Comparison of ENCODE assay signal across 22 cellular contexts in the genomic region with DNA sequence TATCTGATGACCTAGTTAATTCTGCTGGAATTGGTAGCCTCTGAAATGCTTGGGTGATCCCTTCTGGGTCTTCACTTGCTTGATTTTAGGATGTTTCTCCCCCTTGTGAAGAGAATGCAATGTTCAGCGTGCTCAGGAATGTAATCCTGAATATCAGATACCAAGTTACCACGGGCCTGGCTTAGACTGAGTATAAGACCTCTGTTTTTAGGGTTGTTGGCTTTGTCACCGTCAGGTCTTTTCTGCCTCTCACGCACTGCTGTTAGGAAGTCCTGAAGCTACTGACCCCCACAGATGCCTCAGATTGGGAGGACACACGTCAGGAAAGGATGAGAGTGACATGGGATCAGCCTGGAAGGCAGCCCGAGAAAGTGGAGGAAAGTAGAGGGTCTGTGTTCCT.
"Had no signal": no experiment of that assay in that cellular context is flagged by ENCODE, and none has a peak within 500 bp of the region (broad histone marks: within the 10 kb centered on the region; RNA-seq: fewer than 3 reads in every experiment).

No MANE protein-coding gene starts in this region.

- H3K4me3 ChIP-seq: adrenal gland, body of pancreas, coronary artery, lower lobe of right lung, neural progenitor cell, ovary, stomach, thoracic aorta, upper lobe of right lung had no signal

- H3K36me3 ChIP-seq: adrenal gland, lower lobe of right lung, neural progenitor cell, ovary, stomach, thoracic aorta, upper lobe of right lung had no signal

- DNase-seq: activated CD4-positive, alpha-beta memory T cell treated with anti-CD3 and anti-CD28 coated beads, Interleukin-2, amount 10 ng/mL, durations not matched to agents 7 days and 5 days; activated CD4-positive, alpha-beta T cell treated with anti-CD3 and anti-CD28 coated beads for 4 hours; activated naive CD4-positive, alpha-beta T cell treated with anti-CD3 and anti-CD28 coated beads, Interleukin-2, amount 50 U/mL, for 16 hours; activated T-cell treated with anti-CD3 and anti-CD28 coated beads, Interleukin-2, amount 50 U/mL, for 24 hours; body of pancreas; foreskin keratinocyte; immature natural killer cell; lower lobe of right lung; midbrain; ovary; stimulated activated CD4-positive, alpha-beta T cell treated with anti-CD3 and anti-CD28 coated beads, Interleukin-2, amount 100 ng/mL, for 24 hours; stomach; T-helper 2 cell; upper lobe of right lung had no signal

- ATAC-seq: body of pancreas, esophagus mucosa, foreskin keratinocyte, lower lobe of right lung, sciatic nerve, upper lobe of right lung, WTC11 had no signal

- H3K36me3 Mint-ChIP-seq: neural progenitor cell, WTC11 had no signal

- H3K27ac Mint-ChIP-seq: activated CD4-positive, alpha-beta memory T cell treated with anti-CD3 and anti-CD28 coated beads, Interleukin-2, amount 10 ng/mL, durations not matched to agents 7 days and 5 days; activated T-cell treated with anti-CD3 and anti-CD28 coated beads, Interleukin-2, amount 50 U/mL, for 24 hours; immature natural killer cell; neural progenitor cell; WTC11 had no signal

- H3K9me3 ChIP-seq: adrenal gland, body of pancreas, lower lobe of right lung, ovary, stomach, thoracic aorta, upper lobe of right lung had no signal

- H3K27me3 Mint-ChIP-seq: activated CD4-positive, alpha-beta memory T cell treated with anti-CD3 and anti-CD28 coated beads, Interleukin-2, amount 10 ng/mL, durations not matched to agents 7 days and 5 days; activated T-cell treated with anti-CD3 and anti-CD28 coated beads, Interleukin-2, amount 50 U/mL, for 24 hours; central memory CD8-positive, alpha-beta T cell had no signal

- H3K9me3 Mint-ChIP-seq: activated CD4-positive, alpha-beta memory T cell treated with anti-CD3 and anti-CD28 coated beads, Interleukin-2, amount 10 ng/mL, durations not matched to agents 7 days and 5 days; activated T-cell treated with anti-CD3 and anti-CD28 coated beads, Interleukin-2, amount 50 U/mL, for 24 hours; central memory CD8-positive, alpha-beta T cell; immature natural killer cell; neural progenitor cell; WTC11 had no signal

- H3K4me3 Mint-ChIP-seq: activated CD4-positive, alpha-beta memory T cell treated with anti-CD3 and anti-CD28 coated beads, Interleukin-2, amount 10 ng/mL, durations not matched to agents 7 days and 5 days; activated T-cell treated with anti-CD3 and anti-CD28 coated beads, Interleukin-2, amount 50 U/mL, for 24 hours; central memory CD8-positive, alpha-beta T cell; immature natural killer cell; neural progenitor cell; WTC11 had no signal

- H3K27ac ChIP-seq: adrenal gland, body of pancreas, coronary artery, foreskin keratinocyte, lower lobe of right lung, neural progenitor cell, ovary, stomach, thoracic aorta, upper lobe of right lung had no signal

- H3K4me1 Mint-ChIP-seq: activated CD4-positive, alpha-beta memory T cell treated with anti-CD3 and anti-CD28 coated beads, Interleukin-2, amount 10 ng/mL, durations not matched to agents 7 days and 5 days; central memory CD8-positive, alpha-beta T cell; immature natural killer cell; neural progenitor cell; WTC11 had no signal

- H3K4me1 ChIP-seq: adrenal gland, body of pancreas, foreskin keratinocyte, lower lobe of right lung, neural progenitor cell, stomach, upper lobe of right lung had no signal
